29 cellular contexts compared by ENCODE assay signal in the genomic region with DNA sequence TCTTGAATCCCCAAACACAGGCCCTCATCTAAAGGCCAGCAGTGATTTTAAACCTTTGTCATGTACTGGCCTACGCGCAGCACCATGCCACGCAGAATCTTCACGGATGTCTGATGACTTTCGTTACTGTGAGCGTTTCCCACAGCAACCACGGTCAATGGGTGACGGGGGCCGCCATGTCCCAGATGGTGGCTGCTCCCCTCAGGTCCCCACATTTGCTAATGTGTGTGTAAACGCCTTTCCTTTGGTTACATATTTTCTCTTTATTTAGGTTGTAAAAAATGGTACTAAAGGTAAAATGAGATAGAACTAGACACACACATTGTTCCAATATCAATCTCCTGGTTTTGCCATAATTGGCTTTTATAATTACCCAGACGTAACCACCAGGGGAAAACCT.
"Had no signal": no experiment of that assay in that cellular context is flagged by ENCODE, and none has a peak within 500 bp of the region (broad histone marks: within the 10 kb centered on the region; RNA-seq: fewer than 3 reads in every experiment).

No MANE protein-coding gene starts in this region.

- H3K4me3 ChIP-seq: adrenal gland, body of pancreas, breast epithelium had no signal

- H3K27ac ChIP-seq: adrenal gland, body of pancreas, brain microvascular endothelial cell, breast epithelium, VCaP had no signal

- H3K36me3 ChIP-seq: adrenal gland, brain microvascular endothelial cell, breast epithelium had no signal

- H3K4me1 ChIP-seq: adrenal gland, body of pancreas, breast epithelium had no signal

- H3K27me3 ChIP-seq: adrenal gland, body of pancreas, brain microvascular endothelial cell had no signal

- ATAC-seq: activated CD8-positive, alpha-beta T cell treated with anti-CD3 and anti-CD28 coated beads for 36 hours; activated naive CD4-positive, alpha-beta T cell treated with anti-CD3 and anti-CD28 coated beads, Interleukin-2, amount 50 U/mL, for 72 hours; activated T-cell treated with anti-CD3 and anti-CD28 coated beads, Interleukin-2, amount 50 U/mL, for 4 hours; activated T-cell treated with anti-CD3 and anti-CD28 coated beads, Interleukin-2, amount 50 U/mL, for 72 hours; activated T-helper 17 cell treated with anti-CD3 and anti-CD28 coated beads, Interleukin-2, amount 50 U/mL, for 72 hours; body of pancreas had no signal

- H3K9me3 ChIP-seq: adrenal gland, body of pancreas had no signal

- DNase-seq: activated B cell treated with CpG ODN at 0.5 μM for 24 hours; activated CD4-positive, alpha-beta T cell treated with anti-CD3 and anti-CD28 coated beads for 4 hours; activated CD4-positive, alpha-beta T cell treated with anti-CD3 and anti-CD28 coated beads, Interleukin-2, amount 10 ng/mL, durations not matched to agents 24 days and 14 days; activated CD4-positive, alpha-beta T cell treated with anti-CD3 and anti-CD28 coated beads, Interleukin-2, amount 50 U/mL, for 1 hour; activated CD4-positive, alpha-beta T cell treated with anti-CD3 and anti-CD28 coated beads, Interleukin-2, amount 50 U/mL, for 4 hours; activated CD8-positive, alpha-beta memory T cell treated with anti-CD3 and anti-CD28 coated beads, Interleukin-2, amount 50 U/mL, for 4 hours; activated gamma-delta T cell treated with Interleukin-2 at 50 U/mL for 16 hours; activated naive CD4-positive, alpha-beta T cell; activated naive CD4-positive, alpha-beta T cell treated with anti-CD3 and anti-CD28 coated beads for 36 hours; activated naive CD4-positive, alpha-beta T cell treated with anti-CD3 and anti-CD28 coated beads, Interleukin-2, amount 50 U/mL, for 16 hours; activated naive CD8-positive, alpha-beta T cell treated with anti-CD3 and anti-CD28 coated beads for 36 hours; activated T-cell treated with anti-CD3 and anti-CD28 coated beads for 4 hours; activated T-cell treated with anti-CD3 and anti-CD28 coated beads, Interleukin-2, amount 50 U/mL, for 1 hour; activated T-cell treated with anti-CD3 and anti-CD28 coated beads, Interleukin-2, amount 50 U/mL, for 4 hours; activated T-cell treated with anti-CD3 and anti-CD28 coated beads, Interleukin-2, amount 50 U/mL, for 72 hours; adrenal gland; amniotic stem cell; body of pancreas; brain microvascular endothelial cell; central memory CD4-positive, alpha-beta T cell; SW 1271; T-helper 1 cell; T-helper 2 cell; T-helper 9 cell had no signal
